1 cellular context compared by ENCODE assay signal in the genomic region with DNA sequence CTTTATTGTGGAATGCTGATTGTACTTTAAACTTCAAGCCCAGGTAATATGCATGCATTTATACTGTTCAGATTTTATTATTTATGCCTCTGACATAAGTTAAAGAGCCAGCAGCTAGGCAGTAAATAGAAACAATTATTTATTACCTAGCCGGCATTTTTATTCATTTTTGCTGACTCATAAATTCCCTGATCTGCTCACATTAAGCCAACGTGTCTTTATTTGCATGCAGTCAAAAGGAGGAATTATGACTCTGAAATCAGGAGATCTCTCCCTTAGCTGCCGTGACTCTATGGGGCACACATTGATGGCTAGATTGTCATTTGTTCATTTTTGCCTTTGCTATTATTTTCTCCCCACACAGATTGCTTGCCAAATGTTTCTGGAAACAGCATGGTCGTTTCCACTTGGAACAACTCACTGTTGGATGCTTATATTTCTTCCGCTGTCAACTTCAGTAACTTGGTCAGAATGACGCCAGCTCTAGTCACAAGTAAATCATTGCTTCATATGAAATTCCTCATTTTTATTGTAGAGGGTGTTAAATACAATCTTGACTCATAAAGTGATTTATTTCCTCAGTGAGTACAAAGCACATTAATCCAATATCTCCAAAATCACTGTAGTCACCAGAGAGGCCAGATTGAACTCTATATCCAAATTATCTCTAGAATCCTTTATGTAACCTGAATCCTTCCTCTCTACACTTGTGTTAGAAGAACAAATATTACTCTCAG.
TF ChIP-seq lines count a peak whose summit lies in the region.

No MANE protein-coding gene starts in this region.

TF ChIP-seq in IMR-90, 13 proteins besides CTCF, POLR2A, EP300 and RAD21:
- TF ChIP-seq RCOR1 (IDR thresholded peaks at IDR 0.05; ENCODE audit: insufficient replicate concordance, low read length) (no peak), MAFK (IDR thresholded peaks at IDR 0.05; ENCODE audit: low read depth, low read length) (peak; percentile 87)
